In genomic region chr19:43288874-43289273, GRCh38 we compare ENCODE assay signal across 14 cellular contexts. TPM values are rescaled to one million over a fixed set of nuclear protein-coding genes. Genes with fewer than 3 reads are reported as not detected.
"Had no signal": no experiment of that assay in that cellular context is flagged by ENCODE, and none has a peak within 500 bp of the region (broad histone marks: within the 10 kb centered on the region; RNA-seq: fewer than 3 reads in every experiment).

No MANE protein-coding gene starts in this region.

RNA-seq across cellular contexts. Expression of gene PSG9, which starts 19.5 kb away (rescaled TPM):
- total RNA-seq: activated CD4-positive, alpha-beta memory T cell treated with anti-CD3 and anti-CD28 coated beads, Interleukin-2, amount 10 ng/mL, durations not matched to agents 7 days and 5 days; activated CD4-positive, alpha-beta T cell treated with anti-CD3 and anti-CD28 coated beads for 36 hours; activated CD4-positive, alpha-beta T cell treated with anti-CD3 and anti-CD28 coated beads, Interleukin-2, amount 10 ng/mL, durations not matched to agents 7 days and 5 days; activated CD8-positive, alpha-beta memory T cell treated with anti-CD3 and anti-CD28 coated beads, Interleukin-2, amount 10 ng/mL, durations not matched to agents 7 days and 5 days; activated CD8-positive, alpha-beta T cell treated with anti-CD3 and anti-CD28 coated beads, Interleukin-2, amount 10 ng/mL, durations not matched to agents 7 days and 5 days; activated naive CD8-positive, alpha-beta T cell treated with anti-CD3 and anti-CD28 coated beads, Interleukin-2, amount 10 ng/mL, durations not matched to agents 7 days and 5 days; activated T-helper 2 cell treated with anti-CD3 and anti-CD28 coated beads, Interferon-gamma antibody, Interleukin-2, Interleukin-4, amounts not matched to agents 10 μg/mL and 5 μg/mL and 100 μg/mL, durations not matched to agents 14 hours and 24 hours and 36 hours; ascending aorta; bronchial epithelial cell; cardiac muscle cell; chondrocyte; colonic mucosa; T-helper 2 cell treated with Interferon-gamma antibody and Interleukin-4, amounts not matched to agents 100 ng/mL and 5 ng/mL, for 36 hours; WTC11 had no signal
- polyA plus RNA-seq: cardiac muscle cell had no signal
